ENCODE assay signal across 13 cellular contexts in genomic region chr3:158770254-158771017, GRCh38. TPM values are rescaled to one million over a fixed set of nuclear protein-coding genes. Genes with fewer than 3 reads are reported as not detected.
A peak's percentile ranks its signal among the peaks of the same experiment; 100 is the strongest.
DNase-seq lines count a peak whose midpoint lies in the region; ATAC-seq and TF ChIP-seq lines count a peak whose summit lies in the region.
"Had no signal": no experiment of that assay in that cellular context is flagged by ENCODE, and none has a peak within 500 bp of the region (broad histone marks: within the 10 kb centered on the region; RNA-seq: fewer than 3 reads in every experiment).

No MANE protein-coding gene starts in this region.

- no peaks in the 10 kb centered on the region for H4K20me1 ChIP-seq in mammary epithelial cell (ENCODE audit: insufficient read depth, low read length)
- H4K20me1 ChIP-seq: BLaER1 treated with 17β-estradiol and CSF1 and Interleukin-3, amounts not matched to agents 10 nM and 100 nM had no signal

- DNase-seq in HT1080 (ENCODE audit: low read depth) (peak; percentile 46), mammary epithelial cell (peak; percentile 75), mesendoderm (peak; percentile 47), Peyer's patch (no peak), NCI-H187 (lab: John Stamatoyannopoulos, UW) (no peak)
- no peak for DNase-seq in central memory CD4-positive, alpha-beta T cell
- DNase-seq: activated CD8-positive, alpha-beta T cell treated with anti-CD3 and anti-CD28 coated beads, Interleukin-2, amount 10 ng/mL, durations not matched to agents 7 days and 5 days; gastrocnemius medialis; NCI-H2081; spleen had no signal

- no peaks in the 10 kb centered on the region for H3K79me1 ChIP-seq in mesendoderm (ENCODE audit: low read length)

- H3K4ac ChIP-seq in mesendoderm (ENCODE audit: low read depth, low read length) = no peak overlapping the region

- no peak overlapping the region for H3K4me2 ChIP-seq in mammary epithelial cell (ENCODE audit: insufficient read depth, low read depth, low read length)
- H3K4me2 ChIP-seq in mesendoderm (ENCODE audit: low read length) = no peak overlapping the region
- H3K4me2 ChIP-seq: BLaER1 treated with 17β-estradiol and CSF1 and Interleukin-3, amounts not matched to agents 10 nM and 100 nM had no signal

- H3K4me3 ChIP-seq in ACC112 (ENCODE audit: low read depth, low read length) (peak overlapping the region; percentile 40; the same call in 1 of the 2 replicates), mammary epithelial cell (replicated peaks in 1 of 3; ENCODE audit: insufficient read depth in 1 of 3, low read depth in 2 of 3, low read length in 3 of 3) (no peak overlapping the region), mesendoderm (ENCODE audit: low read length) (no peak overlapping the region), Peyer's patch (no peak overlapping the region)
- H3K4me3 ChIP-seq: BLaER1 treated with 17β-estradiol and CSF1 and Interleukin-3, amounts not matched to agents 10 nM and 100 nM; gastrocnemius medialis; spleen had no signal

- H3K27me3 ChIP-seq in ACC112 (ENCODE audit: insufficient read depth, low read length) = peaks cover 4% of the 10 kb centered on the region; the same call in 1 of the 2 replicates
- H3K27me3 ChIP-seq in mammary epithelial cell (ENCODE audit: insufficient read depth, low read length) = no peaks in the 10 kb centered on the region
- H3K27me3 ChIP-seq in mesendoderm (ENCODE audit: insufficient read depth, low read length, poor library complexity) = no peaks in the 10 kb centered on the region
- no peaks in the 10 kb centered on the region for H3K27me3 ChIP-seq in Peyer's patch
- H3K27me3 ChIP-seq: BLaER1 treated with 17β-estradiol and CSF1 and Interleukin-3, amounts not matched to agents 10 nM and 100 nM; gastrocnemius medialis; spleen had no signal

- no peak overlapping the region for H2BK120ac ChIP-seq in mesendoderm (ENCODE audit: low read depth, low read length)

- CTCF ChIA-PET in mammary epithelial cell (lab: Charles Lee; ENCODE audit: low non-redundant PET) = no interaction called here

- no peaks in the 10 kb centered on the region for H3K79me2 ChIP-seq in ACC112 (ENCODE audit: control insufficient read depth, insufficient read depth, low read length, unreplicated experiment)
- H3K79me2 ChIP-seq in mammary epithelial cell (ENCODE audit: insufficient read depth, low read length) = no peaks in the 10 kb centered on the region
- H3K79me2 ChIP-seq in mesendoderm (ENCODE audit: control insufficient read depth, insufficient read depth, low read length) = no peaks in the 10 kb centered on the region

- intact Hi-C loops in mammary epithelial cell (cut with micrococcal nuclease) = no loop called here

- H2BK5ac ChIP-seq in mesendoderm (ENCODE audit: low read length) = no peak overlapping the region

- H2AFZ ChIP-seq in ACC112 (ENCODE audit: low read length, unreplicated experiment) = peak overlapping the region; percentile 5
- peak overlapping the region; percentile 22 for H2AFZ ChIP-seq in mammary epithelial cell (ENCODE audit: low read depth, low read length)

- TF ChIP-seq POLR2A in Peyer's patch (IDR thresholded peaks at IDR 0.05) = no peak

- TF ChIP-seq CTCF in mammary epithelial cell (conservative IDR thresholded peaks at IDR 0.05 in 1 of 2, IDR thresholded peaks at IDR 0.05 in 1 of 2; ENCODE audit: extremely low read depth in 1 of 2, insufficient read depth in 1 of 2, low read depth in 1 of 2, low read length in 2 of 2) (no peak), Peyer's patch (IDR thresholded peaks at IDR 0.05) (no peak)

- H4K8ac ChIP-seq in mesendoderm (ENCODE audit: low read depth, low read length) = no peak overlapping the region

- dilution Hi-C loops in mammary epithelial cell (cut with HindIII; ENCODE audit: low sequenced_read_pairs) = no loop called here

- no TSS peak for BruUV-seq in mammary epithelial cell (replicated peaks; lab: Mats Ljungman, UMichigan)

- 64% methylated on average over 10 of the region's 10 CpGs for WGBS in mammary epithelial cell (ENCODE audit: low coverage, missing lambda C conversion rate)
- no CpG with 5 or more reads among the region's 10 CpGs for WGBS in mesendoderm (ENCODE audit: extremely low coverage, insufficient coverage, low lambda C conversion rate)

- no peak overlapping the region for H2AK5ac ChIP-seq in mesendoderm (ENCODE audit: low read length)

- no peak overlapping the region for H4K5ac ChIP-seq in mesendoderm (ENCODE audit: low read length)

- no peak overlapping the region for H3K18ac ChIP-seq in mesendoderm (ENCODE audit: low read length)

- H3K9ac ChIP-seq in mammary epithelial cell (ENCODE audit: insufficient read depth, low read length) (no peak overlapping the region), mesendoderm (ENCODE audit: low read length) (no peak overlapping the region)
- H3K9ac ChIP-seq: BLaER1 treated with 17β-estradiol and CSF1 and Interleukin-3, amounts not matched to agents 10 nM and 100 nM had no signal

- no peak for ATAC-seq in GM18511 (IDR thresholded peaks at IDR 0.05; ENCODE audit: unreplicated experiment)
- ATAC-seq: activated CD8-positive, alpha-beta T cell treated with anti-CD3 and anti-CD28 coated beads, Interleukin-2, amount 10 ng/mL, durations not matched to agents 7 days and 5 days had no signal

- H3K56ac ChIP-seq in mesendoderm (ENCODE audit: low read length) = no peak overlapping the region

- in situ Hi-C loops in mammary epithelial cell (cut with MboI; ENCODE audit: low sequenced_read_pairs in 2 of 2) = no loop called here

- H3K36me3 ChIP-seq in ACC112 (ENCODE audit: insufficient read depth, low read length) (no peaks in the 10 kb centered on the region), mammary epithelial cell (ENCODE audit: insufficient read depth, low read length) (no peaks in the 10 kb centered on the region), mesendoderm (ENCODE audit: control insufficient read depth, insufficient read depth, low read length) (no peaks in the 10 kb centered on the region), Peyer's patch (no peaks in the 10 kb centered on the region)
- H3K36me3 ChIP-seq: BLaER1 treated with 17β-estradiol and CSF1 and Interleukin-3, amounts not matched to agents 10 nM and 100 nM; gastrocnemius medialis; spleen had no signal

- H3K4me1 ChIP-seq in ACC112 (ENCODE audit: control insufficient read depth, insufficient read depth, low read length, unreplicated experiment) (peaks cover 33% of the 10 kb centered on the region), mammary epithelial cell (ENCODE audit: insufficient read depth, low read length) (peaks cover 69% of the 10 kb centered on the region), mesendoderm (ENCODE audit: control insufficient read depth, low read depth, low read length) (no peaks in the 10 kb centered on the region), Peyer's patch (peaks cover 0 to 39% (median 0%) of the 10 kb centered on the region in 4 donors)

- H3K9me3 ChIP-seq in mammary epithelial cell (replicated peaks; ENCODE audit: insufficient read depth, low read length) = no peaks in the 10 kb centered on the region
- no peaks in the 10 kb centered on the region for H3K9me3 ChIP-seq in Peyer's patch
- H3K9me3 ChIP-seq: BLaER1 treated with 17β-estradiol and CSF1 and Interleukin-3, amounts not matched to agents 10 nM and 100 nM; gastrocnemius medialis; spleen had no signal

- H2BK15ac ChIP-seq in mesendoderm (replicated peaks; ENCODE audit: low read depth) = no peak overlapping the region

- H3K27ac ChIP-seq in ACC112 (ENCODE audit: low read depth, low read length) (peak overlapping the region; percentile 22), mammary epithelial cell (ENCODE audit: insufficient read depth, low read depth, low read length) (peak overlapping the region; percentile 62), mesendoderm (ENCODE audit: low read depth, low read length) (no peak overlapping the region), Peyer's patch (peak overlapping the region in 2 of 4 donors; percentile 59 to 77)
- H3K27ac ChIP-seq: BLaER1 treated with 17β-estradiol and CSF1 and Interleukin-3, amounts not matched to agents 10 nM and 100 nM had no signal

- no peak overlapping the region for H3K23ac ChIP-seq in mesendoderm (ENCODE audit: low read length)

RNA-seq across cellular contexts. Expression of gene MFSD1, which starts 31.4 kb away (rescaled TPM):
- 140 and 150 TPM in 2 replicates for total RNA-seq in HT1080 (2014; rRNA removed; shearing (Covaris generic))
- polyA plus RNA-seq in HT1080 (2015; cell fraction: cytosol; rRNA removed) = 133 and 154 TPM in 2 replicates
- 153 and 174 TPM in 2 replicates for polyA plus RNA-seq in HT1080 (2015; cell fraction: nucleus; rRNA removed)
- 10 to 100 TPM; 35.3 to 92.5 TPM for total RNA-seq in mammary epithelial cell
- polyA plus RNA-seq in mammary epithelial cell = 27.7 TPM
- polyA minus RNA-seq in mammary epithelial cell = 23.1 TPM
- 6.1 TPM for polyA plus RNA-seq in mesendoderm (2013, experiment 1 of 2)
- 6.3 TPM for polyA plus RNA-seq in mesendoderm (2013, experiment 2 of 2)
- total RNA-seq in Peyer's patch = 10 to 100 TPM; 14.9 to 48.0 (median 42.6) TPM

RNA-seq across cellular contexts. Expression of gene RARRES1, which starts 38.2 kb away (rescaled TPM):
- not detected in 2 replicates for total RNA-seq in HT1080 (2014; rRNA removed; shearing (Covaris generic))
- not detected in 2 replicates for polyA plus RNA-seq in HT1080 (2015; cell fraction: cytosol; rRNA removed)
- not detected in 2 replicates for polyA plus RNA-seq in HT1080 (2015; cell fraction: nucleus; rRNA removed)
- total RNA-seq in mammary epithelial cell (10 to 100 TPM in 1 of 2 donors, under 1 TPM in 1; 0.52 to 24.3 TPM), Peyer's patch (100 to 1,000 TPM in 2 of 4 donors, 10 to 100 TPM in 2; 11.6 to 225 (median 84.9) TPM)
- 0.67 TPM for polyA plus RNA-seq in mammary epithelial cell
- not detected for polyA minus RNA-seq in mammary epithelial cell
- polyA plus RNA-seq in mesendoderm (2013, experiment 1 of 2) = 0.08 TPM
- 0.34 TPM for polyA plus RNA-seq in mesendoderm (2013, experiment 2 of 2)
- total RNA-seq: activated CD8-positive, alpha-beta T cell treated with anti-CD3 and anti-CD28 coated beads, Interleukin-2, amount 10 ng/mL, durations not matched to agents 7 days and 5 days had no signal

Comparison
In these comparisons a context has a peak if more than half of its experiments do, and no peak if none do; other contexts are left out.
1. DNase-seq: peak in HT1080 (single experiment), mammary epithelial cell (single experiment) and mesendoderm (single experiment); none in Peyer's patch (0 of 3), NCI-H187 (0 of 2) and central memory CD4-positive, alpha-beta T cell (single experiment).